ENCODE assay signal across 18 cellular contexts in the genomic region with DNA sequence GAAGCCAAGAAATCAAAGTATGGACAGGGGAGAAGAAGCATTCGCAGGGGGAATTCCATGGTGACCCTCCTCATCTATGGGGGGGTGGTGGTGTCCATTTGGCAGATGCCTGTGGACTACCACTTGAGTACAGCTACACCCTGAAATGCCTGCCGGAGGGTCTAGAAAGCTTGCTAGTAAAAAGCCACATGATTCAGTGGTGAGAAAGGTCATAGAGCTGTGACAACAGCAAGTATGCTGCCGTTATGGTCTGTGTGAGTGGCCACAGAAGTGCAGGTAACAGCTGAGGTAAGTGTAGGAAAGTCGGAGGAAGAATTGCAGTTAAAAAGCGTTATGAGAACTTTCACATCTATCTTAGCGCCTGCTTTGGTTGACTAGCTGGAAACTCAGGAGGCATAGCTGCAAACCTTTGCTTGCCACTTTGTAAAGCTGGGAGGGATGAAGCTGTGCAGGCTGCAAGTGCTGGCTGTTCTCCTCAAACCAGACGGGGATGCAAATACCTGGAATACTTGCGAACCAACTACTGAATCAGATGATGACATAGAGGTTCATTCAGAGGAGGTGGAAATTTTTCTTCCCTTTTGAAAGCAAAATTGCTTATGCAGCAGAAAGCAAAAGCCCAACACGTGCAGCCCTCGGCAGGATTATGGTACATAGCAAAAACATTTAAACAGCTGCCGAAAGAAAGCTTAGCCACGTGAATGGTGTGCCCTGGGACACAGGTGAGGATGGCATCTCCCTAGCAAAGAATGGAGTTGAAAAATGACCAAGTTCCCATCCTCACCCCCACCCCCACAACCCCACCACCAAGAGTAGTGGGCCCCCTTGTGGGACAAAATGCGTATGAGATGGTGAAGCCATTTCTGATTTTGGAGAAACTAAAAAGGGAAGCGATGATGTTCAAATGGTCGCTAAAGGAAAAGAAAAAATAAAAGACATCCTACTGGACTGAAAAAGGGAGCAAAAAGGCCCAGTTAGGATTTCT.
DNase-seq lines count a peak whose midpoint lies in the region; ATAC-seq, FAIRE-seq and TF ChIP-seq lines count a peak whose summit lies in the region.
"Had no signal": no experiment of that assay in that cellular context is flagged by ENCODE, and none has a peak within 500 bp of the region (broad histone marks: within the 10 kb centered on the region; RNA-seq: fewer than 3 reads in every experiment).

No MANE protein-coding gene starts in this region.

- POLR2A ChIA-PET in PC-3 (lab: Charles Lee; ENCODE audit: unreplicated experiment) = no interaction called here

- H3K36me3 Mint-ChIP-seq in GM23338 (ENCODE audit: low read depth) = 0 out of 3 replicates have a peak, but pooled peaks cover 2% of the 10 kb centered on the region
- H3K36me3 Mint-ChIP-seq: CD4-positive, alpha-beta memory T cell had no signal

- FAIRE-seq in kidney (lab: Jason Lieb, UNC) = no peak
- FAIRE-seq: H54 had no signal

- H3K27ac ChIP-seq in GM23338 (ENCODE audit: low read depth) (peak overlapping the region; percentile 48; the same call in 1 of the 2 replicates), PC-3 (ENCODE audit: low read length) (no peak overlapping the region), upper lobe of right lung (no peak overlapping the region), kidney (ENCODE audit: low read depth in 2 of 2, low read length in 2 of 2) (no peak overlapping the region)
- H3K27ac ChIP-seq: KMS-11, Peyer's patch had no signal

- H3K27me3 Mint-ChIP-seq in GM23338 (ENCODE audit: insufficient read depth, low read depth, poor library complexity) = no peaks in the 10 kb centered on the region
- H3K27me3 Mint-ChIP-seq: CD4-positive, alpha-beta memory T cell had no signal

- H3K4me1 Mint-ChIP-seq in GM23338 = peaks cover 7% of the 10 kb centered on the region; the same call in 2 of the 3 replicates
- H3K4me1 Mint-ChIP-seq: CD4-positive, alpha-beta memory T cell had no signal

- H3K9ac ChIP-seq in PC-3 (ENCODE audit: low read length) = no peak overlapping the region
- H3K9ac ChIP-seq in kidney (ENCODE audit: low read length in 2 of 2) = no peak overlapping the region
- H3K9ac ChIP-seq: KMS-11 had no signal

- H3K9me3 ChIP-seq in PC-3 (ENCODE audit: low read length) (no peaks in the 10 kb centered on the region), upper lobe of right lung (peaks cover 6% of the 10 kb centered on the region), kidney (ENCODE audit: control insufficient read depth in 1 of 2, low read length in 2 of 2) (no peaks in the 10 kb centered on the region)
- H3K9me3 ChIP-seq: Peyer's patch had no signal

- no TSS peak for BruUV-seq in PC-3 (replicated peaks; lab: Mats Ljungman, UMichigan)

- peak; percentile 52 for DNase-seq in GM23338 (ENCODE audit: low spot score)
- peak; percentile 26 for DNase-seq in PC-3
- peak; percentile 10 for DNase-seq in iPS-NIHi11 (ENCODE audit: low spot score)
- peak; percentile 9 for DNase-seq in upper lobe of right lung
- DNase-seq in kidney = no peak
- no peak for DNase-seq in activated CD4-positive, alpha-beta T cell treated with anti-CD3 and anti-CD28 coated beads for 1 hour
- DNase-seq: CD4-positive, alpha-beta memory T cell; DMS79 treated with DMSO at 0.1 percent for 48 hours; NCI-H1092; NCI-H2081 treated with DMSO at 0.1 percent for 48 hours; NCI-H2227 treated with DMSO at 0.1 percent for 48 hours; NCI-H524; Peyer's patch; Right ventricle myocardium superior had no signal

- no peaks in the 10 kb centered on the region for H3K4me1 ChIP-seq in GM23338 (ENCODE audit: insufficient read depth)
- H3K4me1 ChIP-seq in PC-3 (ENCODE audit: insufficient read depth, low read length) = no peaks in the 10 kb centered on the region
- H3K4me1 ChIP-seq in upper lobe of right lung = no peaks in the 10 kb centered on the region
- H3K4me1 ChIP-seq in kidney (ENCODE audit: control insufficient read depth in 1 of 2, insufficient read depth in 1 of 2, low read depth in 1 of 2, low read length in 2 of 2) = no peaks in the 10 kb centered on the region
- H3K4me1 ChIP-seq: Peyer's patch had no signal

- H3K4me3 ChIP-seq in GM23338 = no peak overlapping the region
- no peak overlapping the region for H3K4me3 ChIP-seq in PC-3 (ENCODE audit: low read length)
- H3K4me3 ChIP-seq in upper lobe of right lung = no peak overlapping the region
- H3K4me3 ChIP-seq in kidney (ENCODE audit: low read length in 2 of 2) = no peak overlapping the region
- H3K4me3 ChIP-seq: Peyer's patch had no signal

- TF ChIP-seq CTCF in GM23338 (conservative IDR thresholded peaks at IDR 0.05; ENCODE audit: low read depth in 2 of 2) = peak; percentile 55 to 64
- TF ChIP-seq CTCF in PC-3 (conservative IDR thresholded peaks at IDR 0.05; ENCODE audit: low read depth, low read length) = peak; percentile 29
- no peak for TF ChIP-seq CTCF in upper lobe of right lung (IDR thresholded peaks at IDR 0.05)
- no peak for TF ChIP-seq CTCF in kidney (IDR thresholded peaks at IDR 0.05; ENCODE audit: borderline replicate concordance, extremely low read depth, insufficient read depth)

- no peaks in the 10 kb centered on the region for H3K27me3 ChIP-seq in GM23338 (ENCODE audit: insufficient read depth)
- no peaks in the 10 kb centered on the region for H3K27me3 ChIP-seq in PC-3 (ENCODE audit: low read length)
- no peaks in the 10 kb centered on the region for H3K27me3 ChIP-seq in upper lobe of right lung
- H3K27me3 ChIP-seq: Peyer's patch had no signal

- no peaks in the 10 kb centered on the region for H3K79me2 ChIP-seq in GM23338 (replicated peaks; ENCODE audit: insufficient read depth)
- no peaks in the 10 kb centered on the region for H3K79me2 ChIP-seq in PC-3 (ENCODE audit: low read length)

- H3K4me3 Mint-ChIP-seq in GM23338 = no peak overlapping the region
- H3K4me3 Mint-ChIP-seq: CD4-positive, alpha-beta memory T cell; T-helper 1 cell treated with Interleukin-12 subunit alpha and Interleukin-12 subunit beta and Interleukin-4 antibody, amounts not matched to agents 30 μg/mL and 1 μg/mL, for 36 hours had no signal

- intact Hi-C loops in PC-3 (cut with micrococcal nuclease) = no loop called here
- intact Hi-C loops in upper lobe of right lung (cut with DNase I) = no loop called here
- intact Hi-C loops in kidney (cut with DNase I) = no loop called here

- peak overlapping the region; percentile 43; the same call in 1 of the 2 replicates for H3K4me2 ChIP-seq in GM23338
- H3K4me2 ChIP-seq in PC-3 (ENCODE audit: low read length) = 0 out of 2 replicates have a peak overlapping the region, but pooled peaks have one; percentile 19
- H3K4me2 ChIP-seq: KMS-11 had no signal

- H3K36me3 ChIP-seq in GM23338 (ENCODE audit: insufficient read depth) (no peaks in the 10 kb centered on the region), PC-3 (ENCODE audit: low read depth, low read length) (no peaks in the 10 kb centered on the region), upper lobe of right lung (no peaks in the 10 kb centered on the region), kidney (ENCODE audit: control insufficient read depth in 1 of 2, insufficient read depth in 2 of 2, low read length in 2 of 2) (no peaks in the 10 kb centered on the region)
- H3K36me3 ChIP-seq: Peyer's patch had no signal

- CTCF ChIA-PET in PC-3 (lab: Charles Lee) = interaction anchor here (0.6 kb wide), 1 partner anchor 862 kb away, joined by 3 read pairs; no protein-coding TSS in a partner anchor

- ATAC-seq in GM23338 = peak; percentile 50
- ATAC-seq in PC-3 = peak; percentile 24; the same call in 1 of the 2 replicates
- no peak for ATAC-seq in upper lobe of right lung
- no peak for ATAC-seq in GM19452 (IDR thresholded peaks at IDR 0.05; ENCODE audit: unreplicated experiment)

- H3K9me2 ChIP-seq in GM23338 (ENCODE audit: insufficient read depth) (no peaks in the 10 kb centered on the region), PC-3 (replicated peaks; ENCODE audit: low read length) (no peaks in the 10 kb centered on the region)

- H3K27ac Mint-ChIP-seq in GM23338 = no peak overlapping the region
- H3K27ac Mint-ChIP-seq: CD4-positive, alpha-beta memory T cell; T-helper 1 cell treated with Interleukin-12 subunit alpha and Interleukin-12 subunit beta and Interleukin-4 antibody, amounts not matched to agents 30 μg/mL and 1 μg/mL, for 36 hours had no signal

- H3K9me3 Mint-ChIP-seq in GM23338 = peaks cover 6% of the 10 kb centered on the region; the same call in 1 of the 3 replicates

- no peaks in the 10 kb centered on the region for H4K20me1 ChIP-seq in GM23338 (replicated peaks; ENCODE audit: insufficient read depth)
- H4K20me1 ChIP-seq in PC-3 (ENCODE audit: low read length) = no peaks in the 10 kb centered on the region

- no peaks in the 10 kb centered on the region for H3F3A ChIP-seq in GM23338 (replicated peaks; ENCODE audit: low read depth)
- H3F3A ChIP-seq in PC-3 (ENCODE audit: low read length, unreplicated experiment) = no peaks in the 10 kb centered on the region

- H2AFZ ChIP-seq in GM23338 (peak overlapping the region; percentile 64), PC-3 (ENCODE audit: low read length) (peak overlapping the region; percentile 42; the same call in 1 of the 2 replicates)

TF ChIP-seq in GM23338, 12 proteins besides CTCF, POLR2A, EP300 and RAD21 (continues in another document):
- TF ChIP-seq REST (IDR thresholded peaks at IDR 0.05; ENCODE audit: unreplicated experiment) = no peak
- TF ChIP-seq ZNF114 (CRISPR knock-in tag; IDR thresholded peaks at IDR 0.05) = no peak
- TF ChIP-seq EZH2 (IDR thresholded peaks at IDR 0.05; ENCODE audit: low read depth, unreplicated experiment) = no peak
- TF ChIP-seq CREB1 (CRISPR knock-in tag; IDR thresholded peaks at IDR 0.05; ENCODE audit: low read depth) = no peak

Comparison
In these comparisons a context has a peak if more than half of its experiments do, and no peak if none do; other contexts are left out.
1. ATAC-seq: peak in GM23338 (single experiment) and PC-3 (single experiment); none in upper lobe of right lung (single experiment) and GM19452 (single experiment).
2. DNase-seq: peak in GM23338 (single experiment), PC-3 (single experiment), iPS-NIHi11 (single experiment) and upper lobe of right lung (single experiment); none in kidney (single experiment) and activated CD4-positive, alpha-beta T cell treated with anti-CD3 and anti-CD28 coated beads for 1 hour (single experiment).
3. CTCF ChIP-seq: peak in GM23338 (2 of 2) and PC-3 (single experiment); none in upper lobe of right lung (single experiment) and kidney (single experiment).